In the genomic region with DNA sequence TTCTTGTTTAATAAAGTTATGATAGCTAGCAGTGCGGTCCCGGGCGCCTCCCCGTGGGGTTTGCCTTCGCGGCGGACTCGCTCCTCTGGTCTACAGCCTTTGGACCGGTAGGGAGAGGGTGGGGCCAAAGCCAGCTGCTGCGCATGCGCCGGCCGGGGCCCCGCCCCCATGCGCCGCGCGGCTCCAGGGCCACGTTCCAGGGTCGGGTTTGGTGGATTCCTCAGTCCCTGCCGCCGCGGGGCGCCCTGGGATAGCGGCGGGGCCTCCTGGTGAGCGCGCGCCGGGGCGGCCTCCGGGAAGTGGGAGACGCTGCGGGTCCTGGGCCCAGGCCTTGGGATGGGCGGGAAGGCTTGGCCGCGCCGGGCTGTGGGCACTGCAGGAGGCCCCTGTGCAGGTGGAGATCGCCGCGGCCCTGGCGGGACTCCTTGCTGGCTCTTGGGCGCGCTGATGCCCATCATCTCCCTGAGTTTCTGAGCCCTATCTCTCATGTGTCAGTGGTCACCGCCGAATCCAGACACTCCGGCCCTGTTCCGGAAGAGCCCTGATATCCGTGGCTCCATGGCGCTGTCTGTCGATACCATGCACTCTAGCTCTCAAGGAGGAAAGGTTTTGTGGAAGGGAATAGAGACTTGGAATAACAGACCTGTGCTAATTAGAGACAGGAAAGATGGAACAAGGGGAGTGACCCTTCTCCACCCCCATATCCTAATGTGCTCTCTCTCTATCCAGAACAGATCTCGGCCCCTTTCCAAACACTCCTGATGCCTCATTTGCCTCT, we compare ENCODE assay signal across 8 cellular contexts. TPM values are rescaled to one million over a fixed set of nuclear protein-coding genes. Genes with fewer than 3 reads are reported as not detected.
DNase-seq lines count a peak whose midpoint lies in the region; ATAC-seq and TF ChIP-seq lines count a peak whose summit lies in the region.

A gene (plus strand): TSS at position 163 of the 778 bp plus-strand sequence. CDS start 599 bp downstream, at position 762.

- peaks cover 7% of the 10 kb centered on the region for H3K36me3 Mint-ChIP-seq in activated CD8-positive, alpha-beta memory T cell treated with anti-CD3 and anti-CD28 coated beads, Interleukin-2, amount 10 ng/mL, durations not matched to agents 7 days and 5 days
- peaks cover 46% of the 10 kb centered on the region for H3K36me3 Mint-ChIP-seq in endodermal cell (ENCODE audit: low read depth)
- peaks cover 21% of the 10 kb centered on the region for H3K36me3 Mint-ChIP-seq in mesothelial cell of epicardium

- no peaks in the 10 kb centered on the region for H3K27me3 ChIP-seq in endodermal cell (ENCODE audit: control insufficient read depth, insufficient read depth, low read length, poor library complexity, severe bottlenecking)

- H3K27ac ChIP-seq in endodermal cell (ENCODE audit: low read depth, low read length) = no peak within 1 kb of the TSS

- TF ChIP-seq CTCF in endodermal cell (conservative IDR thresholded peaks at IDR 0.05) (peak; percentile 13), mesothelial cell of epicardium (IDR thresholded peaks at IDR 0.05; ENCODE audit: unreplicated experiment) (no peak)

- no peaks in the 10 kb centered on the region for H3K27me3 Mint-ChIP-seq in activated CD8-positive, alpha-beta memory T cell treated with anti-CD3 and anti-CD28 coated beads, Interleukin-2, amount 10 ng/mL, durations not matched to agents 7 days and 5 days
- H3K27me3 Mint-ChIP-seq in endodermal cell (ENCODE audit: insufficient read depth) = no peaks in the 10 kb centered on the region
- H3K27me3 Mint-ChIP-seq in mesothelial cell of epicardium (ENCODE audit: low read depth) = no peaks in the 10 kb centered on the region

- H3K9me3 Mint-ChIP-seq in activated CD8-positive, alpha-beta memory T cell treated with anti-CD3 and anti-CD28 coated beads, Interleukin-2, amount 10 ng/mL, durations not matched to agents 7 days and 5 days (ENCODE audit: low read depth) = no peaks in the 10 kb centered on the region
- H3K9me3 Mint-ChIP-seq in endodermal cell (no peaks in the 10 kb centered on the region), mesothelial cell of epicardium (no peaks in the 10 kb centered on the region)

- peak within 1 kb of the TSS; percentile 87 for H3K27ac Mint-ChIP-seq in activated CD8-positive, alpha-beta memory T cell treated with anti-CD3 and anti-CD28 coated beads, Interleukin-2, amount 10 ng/mL, durations not matched to agents 7 days and 5 days
- peak within 1 kb of the TSS; percentile 93 for H3K27ac Mint-ChIP-seq in endodermal cell
- H3K27ac Mint-ChIP-seq in mesothelial cell of epicardium = peak within 1 kb of the TSS; percentile 99

- H3K9me3 ChIP-seq in endodermal cell (ENCODE audit: control insufficient read depth, low read length) = no peaks in the 10 kb centered on the region

- H3K4me3 ChIP-seq in endodermal cell (ENCODE audit: low read length) = peak within 1 kb of the TSS; percentile 85

- CTCF ChIA-PET in activated CD8-positive, alpha-beta memory T cell treated with anti-CD3 and anti-CD28 coated beads, Interleukin-2, amount 10 ng/mL, durations not matched to agents 7 days and 5 days (lab: Charles Lee) = interaction anchor here (0.5 to 6.9 kb wide), 32 partner anchors 9 to 431 kb away, joined by 3 to 86 read pairs (median 4); a partner anchor contains a TSS

- no peaks in the 10 kb centered on the region for H3K4me1 ChIP-seq in endodermal cell (ENCODE audit: control insufficient read depth, insufficient read depth, low read length)

- ATAC-seq in GM19467 (IDR thresholded peaks at IDR 0.05; ENCODE audit: unreplicated experiment) = peak; percentile 90
- ATAC-seq in activated CD8-positive, alpha-beta memory T cell treated with anti-CD3 and anti-CD28 coated beads, Interleukin-2, amount 10 ng/mL, durations not matched to agents 7 days and 5 days = peak; percentile 98

- peaks cover 30% of the 10 kb centered on the region for H3K4me1 Mint-ChIP-seq in activated CD8-positive, alpha-beta memory T cell treated with anti-CD3 and anti-CD28 coated beads, Interleukin-2, amount 10 ng/mL, durations not matched to agents 7 days and 5 days
- peaks cover 18% of the 10 kb centered on the region for H3K4me1 Mint-ChIP-seq in endodermal cell
- H3K4me1 Mint-ChIP-seq in mesothelial cell of epicardium = peaks cover 24% of the 10 kb centered on the region

- DNase-seq in COR-L47 (lab: John Stamatoyannopoulos, UW) = peak; percentile 77
- DNase-seq in HT1080 (ENCODE audit: low read depth) = peak; percentile 91
- DNase-seq in NOMO-1 treated with DMSO at 0.1 percent for 48 hours (lab: John Stamatoyannopoulos, UW; ENCODE audit: unreplicated experiment) = peak; percentile 88
- peak; percentile 90 for DNase-seq in activated CD8-positive, alpha-beta memory T cell treated with anti-CD3 and anti-CD28 coated beads, Interleukin-2, amount 10 ng/mL, durations not matched to agents 7 days and 5 days
- peak; percentile 94 for DNase-seq in endodermal cell
- peak; percentile 88 to 98 for DNase-seq in mesothelial cell of epicardium (ENCODE audit: low spot score in 2 of 2, unreplicated experiment in 2 of 2)
- peak; percentile 63 to 70 for DNase-seq in stimulated activated CD8-positive, alpha-beta memory T cell treated with anti-CD3 and anti-CD28 coated beads, Interleukin-2, amount 100 ng/mL, for 1 hour (ENCODE audit: low read depth in 2 of 2)

- H3K4me3 Mint-ChIP-seq in activated CD8-positive, alpha-beta memory T cell treated with anti-CD3 and anti-CD28 coated beads, Interleukin-2, amount 10 ng/mL, durations not matched to agents 7 days and 5 days = peak within 1 kb of the TSS; percentile 87
- H3K4me3 Mint-ChIP-seq in endodermal cell = peak within 1 kb of the TSS; percentile 71
- peak within 1 kb of the TSS; percentile 87 for H3K4me3 Mint-ChIP-seq in mesothelial cell of epicardium

- 7 to 17% methylated on average over 13 to 52 of the region's 52 CpGs for WGBS in endodermal cell (ENCODE audit: insufficient coverage in 1 of 2, insufficient read length in 1 of 2), 2 experiments

- H3K9ac ChIP-seq in endodermal cell (ENCODE audit: extremely low read depth, low read length, poor library complexity, severe bottlenecking) = peak within 1 kb of the TSS; percentile 45

- peaks cover 54% of the 10 kb centered on the region for H3K36me3 ChIP-seq in endodermal cell (ENCODE audit: control insufficient read depth, insufficient read depth, low read length)

RNA-seq across cellular contexts. Expression of the gene that starts here (rescaled TPM):
- total RNA-seq in HT1080 (2014; rRNA removed; shearing (Covaris generic)) = 30.7 and 33.1 TPM in 2 replicates
- polyA plus RNA-seq in HT1080 (2015; cell fraction: cytosol; rRNA removed) = 18.1 and 19.5 TPM in 2 replicates
- polyA plus RNA-seq in HT1080 (2015; cell fraction: nucleus; rRNA removed) = 71.8 and 79.2 TPM in 2 replicates
- 10 to 100 TPM; 46.6 to 54.1 TPM for total RNA-seq in activated CD8-positive, alpha-beta memory T cell treated with anti-CD3 and anti-CD28 coated beads, Interleukin-2, amount 10 ng/mL, durations not matched to agents 7 days and 5 days
- 10 to 100 TPM; 39.4 to 52.5 TPM for total RNA-seq in endodermal cell
- 51.8 TPM for polyA plus RNA-seq in endodermal cell (2013, experiment 1 of 2)
- polyA plus RNA-seq in endodermal cell (2013, experiment 2 of 2) = 46.7 TPM
- total RNA-seq in mesothelial cell of epicardium = 62.1 to 70.6 TPM (median 67.4 TPM) in 3 replicates
